9 cellular contexts compared by ENCODE assay signal in genomic region chr12:100348657-100349454, GRCh38. TPM values are rescaled to one million over a fixed set of nuclear protein-coding genes. Genes with fewer than 3 reads are reported as not detected.
DNase-seq lines count a peak whose midpoint lies in the region; ATAC-seq and TF ChIP-seq lines count a peak whose summit lies in the region.
"Had no signal": no experiment of that assay in that cellular context is flagged by ENCODE, and none has a peak within 500 bp of the region (broad histone marks: within the 10 kb centered on the region; RNA-seq: fewer than 3 reads in every experiment).

No MANE protein-coding gene starts in this region.

- no peak overlapping the region for H2AK5ac ChIP-seq in mesendoderm (ENCODE audit: low read length)

- H3K36me3 ChIP-seq in mesendoderm (ENCODE audit: control insufficient read depth, insufficient read depth, low read length): no peaks in the 10 kb centered on the region

- H3K4me3 ChIP-seq in astrocyte of the spinal cord (ENCODE audit: low read depth, low read length) (no peak overlapping the region), mesendoderm (ENCODE audit: low read length) (no peak overlapping the region)
- H3K4me3 ChIP-seq: lung had no signal

- H3K9ac ChIP-seq in mesendoderm (ENCODE audit: low read length): no peak overlapping the region

- H3K18ac ChIP-seq in mesendoderm (ENCODE audit: low read length): no peak overlapping the region

- no peak overlapping the region for H4K5ac ChIP-seq in mesendoderm (ENCODE audit: low read length)

- in situ Hi-C loops in astrocyte of the spinal cord (cut with HindIII; ENCODE audit: low sequenced_read_pairs): no loop called here

- H3K79me1 ChIP-seq in mesendoderm (ENCODE audit: low read length): no peaks in the 10 kb centered on the region

- no peak overlapping the region for H3K4me2 ChIP-seq in mesendoderm (ENCODE audit: low read length)

- no peaks in the 10 kb centered on the region for H3K79me2 ChIP-seq in mesendoderm (ENCODE audit: control insufficient read depth, insufficient read depth, low read length)

- ATAC-seq in HG02840 (IDR thresholded peaks at IDR 0.05; ENCODE audit: low FRiP score, unreplicated experiment): no peak
- no peak for ATAC-seq in HG02642 (IDR thresholded peaks at IDR 0.05; ENCODE audit: poor library complexity, unreplicated experiment)
- ATAC-seq in HG03139 (IDR thresholded peaks at IDR 0.05; ENCODE audit: unreplicated experiment): no peak

- DNase-seq in EL: peak; percentile 28
- DNase-seq in NCI-H1417 (lab: John Stamatoyannopoulos, UW): peak; percentile 41 to 82 (median 52)
- DNase-seq in astrocyte of the spinal cord (ENCODE audit: low read depth, low spot score): peak; percentile 29
- DNase-seq in mesendoderm: peak; percentile 53
- no peak for DNase-seq in germinal center (ENCODE audit: low spot score)

- H2BK15ac ChIP-seq in mesendoderm (replicated peaks; ENCODE audit: low read depth): no peak overlapping the region

- TF ChIP-seq CTCF in astrocyte of the spinal cord (IDR thresholded peaks at IDR 0.05; ENCODE audit: low read depth, low read length): peak; percentile 13

- H4K8ac ChIP-seq in mesendoderm (ENCODE audit: low read depth, low read length): no peak overlapping the region

- no peaks in the 10 kb centered on the region for H3K27me3 ChIP-seq in mesendoderm (ENCODE audit: insufficient read depth, low read length, poor library complexity)

- H2BK120ac ChIP-seq in mesendoderm (ENCODE audit: low read depth, low read length): no peak overlapping the region

- H3K4me1 ChIP-seq in mesendoderm (ENCODE audit: control insufficient read depth, low read depth, low read length): no peaks in the 10 kb centered on the region

- WGBS in mesendoderm (ENCODE audit: extremely low coverage, insufficient coverage, low lambda C conversion rate): no CpG with 5 or more reads among the region's 7 CpGs

- no peak overlapping the region for H3K23ac ChIP-seq in mesendoderm (ENCODE audit: low read length)

- H3K4ac ChIP-seq in mesendoderm (ENCODE audit: low read depth, low read length): no peak overlapping the region

- H3K56ac ChIP-seq in mesendoderm (ENCODE audit: low read length): no peak overlapping the region

- H2BK5ac ChIP-seq in mesendoderm (ENCODE audit: low read length): no peak overlapping the region

- no peak overlapping the region for H3K27ac ChIP-seq in mesendoderm (ENCODE audit: low read depth, low read length)

RNA-seq across cellular contexts. Expression of gene SLC17A8, which starts 8.0 kb away (rescaled TPM):
- polyA plus RNA-seq in mesendoderm (2013, experiment 1 of 2): 0.03 TPM
- polyA plus RNA-seq in mesendoderm (2013, experiment 2 of 2): 0.03 TPM
